ENCODE assay signal across 17 cellular contexts in the genomic region with DNA sequence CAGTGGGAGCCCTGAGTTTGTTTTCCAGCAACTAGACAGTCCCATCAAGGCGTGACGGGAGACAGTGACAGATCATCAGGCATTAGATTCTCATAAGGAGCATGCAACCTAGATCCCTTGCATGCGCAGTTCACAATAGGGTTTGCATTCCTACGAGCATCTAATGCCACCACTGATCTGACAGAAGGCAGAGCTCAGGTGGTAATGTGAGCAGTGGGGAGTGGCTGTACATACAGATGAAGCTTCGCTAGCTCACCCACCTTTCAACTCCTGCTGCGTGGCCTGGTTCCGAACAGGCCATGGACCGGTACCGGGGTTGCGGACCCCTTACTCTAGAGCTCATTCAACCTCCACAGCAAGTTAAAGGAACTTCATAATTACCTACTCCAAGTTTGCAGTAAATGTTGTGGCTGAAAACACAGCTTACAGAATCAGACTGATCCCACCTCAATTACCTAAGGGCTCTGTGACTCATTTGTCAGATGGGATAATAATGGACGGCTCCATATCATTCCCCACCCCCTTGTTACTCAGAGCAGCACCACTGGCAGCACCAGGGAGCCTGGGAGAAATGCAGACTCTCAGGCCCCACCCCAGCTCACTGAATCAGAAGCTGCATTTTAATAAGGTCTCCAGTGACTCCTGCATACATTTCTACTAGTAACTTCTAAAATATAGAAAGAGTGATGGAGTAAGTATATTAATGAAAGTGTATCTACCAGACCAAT. TPM values are rescaled to one million over a fixed set of nuclear protein-coding genes. Genes with fewer than 3 reads are reported as not detected.
DNase-seq lines count a peak whose midpoint lies in the region; ATAC-seq and TF ChIP-seq lines count a peak whose summit lies in the region.
"Had no signal": no experiment of that assay in that cellular context is flagged by ENCODE, and none has a peak within 500 bp of the region (broad histone marks: within the 10 kb centered on the region; RNA-seq: fewer than 3 reads in every experiment).

No MANE protein-coding gene starts in this region.

- POLR2A ChIA-PET in HCT116 (lab: Charles Lee): no interaction called here

- peak; percentile 66 for DNase-seq in A172 (ENCODE audit: low spot score)
- no peak for DNase-seq in HCT116 (ENCODE audit: low read depth, low spot score)
- DNase-seq in RWPE2 (ENCODE audit: low spot score): no peak
- DNase-seq in fibroblast of mammary gland (ENCODE audit: low read depth): peak; percentile 33
- DNase-seq in retina: no peak
- DNase-seq in left colon: no peak
- DNase-seq: DMS153, H7, NCI-H1417 treated with DMSO at 0.1 percent for 48 hours, NCI-H1930, NCI-H774, PC-9 had no signal

- H3K9ac ChIP-seq in HCT116 (ENCODE audit: low read length): no peak overlapping the region

- no TSS peak for BruUV-seq in HCT116 (replicated peaks; lab: Mats Ljungman, UMichigan)

- RAD21 ChIA-PET in HCT116 (lab: Charles Lee; ENCODE audit: low non-redundant PET in 1 of 2, low total read pairs in 2 of 2, uncharacterized antibody in 2 of 2, unreplicated experiment in 2 of 2): no interaction called here

- H4K20me1 ChIP-seq in HCT116 (ENCODE audit: insufficient read depth): no peaks in the 10 kb centered on the region

- H2AFZ ChIP-seq in HCT116 (ENCODE audit: low read depth, low read length, poor library complexity, severe bottlenecking): no peak overlapping the region
- H2AFZ ChIP-seq: PC-9 had no signal

- TF ChIP-seq POLR2A in HCT116 (IDR thresholded peaks at IDR 0.05; ENCODE audit: borderline replicate concordance, extremely low read depth, insufficient read depth, insufficient read length): no peak

- no peak for TF ChIP-seq RAD21 in HCT116 (IDR thresholded peaks at IDR 0.05; ENCODE audit: low read depth)

- no peaks in the 10 kb centered on the region for H3K79me2 ChIP-seq in HCT116 (ENCODE audit: insufficient read depth, low read length)

- peaks cover 0 to 9% of the 10 kb centered on the region in 2 experiments; a peak in 3 of 4 replicates for H3K4me1 ChIP-seq in HCT116 (ENCODE audit: control insufficient read depth in 1 of 2, insufficient read depth in 2 of 2, low read length in 2 of 2)
- H3K4me1 ChIP-seq in RWPE2 (ENCODE audit: insufficient read depth, poor library complexity, severe bottlenecking): no peaks in the 10 kb centered on the region

- H3K27me3 ChIP-seq in HCT116 (ENCODE audit: insufficient read depth, low read length) (no peaks in the 10 kb centered on the region), RWPE2 (ENCODE audit: insufficient read depth, poor library complexity, severe bottlenecking) (no peaks in the 10 kb centered on the region)

- CTCF ChIA-PET in HCT116 (lab: Charles Lee): no interaction called here

- intact Hi-C loops in HCT116 (cut with micrococcal nuclease): no loop called here
- intact Hi-C loops in left colon (cut with DNase I, micrococcal nuclease): no loop called here

- H3K27ac ChIP-seq in HCT116 (ENCODE audit: low read depth, low read length) (no peak overlapping the region), RWPE2 (ENCODE audit: poor library complexity, severe bottlenecking) (no peak overlapping the region)
- H3K27ac ChIP-seq: C4-2B, PC-9, SK-N-MC had no signal

- H3K4me2 ChIP-seq in HCT116 (ENCODE audit: low read length): peak overlapping the region; percentile 18; the same call in 1 of the 2 replicates
- H3K4me2 ChIP-seq: PC-9 had no signal

- TF ChIP-seq CTCF in HCT116 (IDR thresholded peaks at IDR 0.05 in 2 of 3, conservative IDR thresholded peaks at IDR 0.05 in 1 of 3; ENCODE audit: borderline replicate concordance in 1 of 3, insufficient read depth in 1 of 3, low read depth in 2 of 3, low read length in 2 of 3): no peak
- no peak for TF ChIP-seq CTCF in RWPE2 (IDR thresholded peaks at IDR 0.05; ENCODE audit: poor library complexity, severe bottlenecking)
- TF ChIP-seq CTCF in fibroblast of mammary gland (conservative IDR thresholded peaks at IDR 0.05; ENCODE audit: control insufficient read depth, insufficient read depth, low read depth, low read length): no peak

- H3K9me2 ChIP-seq in HCT116 (ENCODE audit: insufficient read depth): no peaks in the 10 kb centered on the region

- H3K9me3 ChIP-seq in HCT116 (ENCODE audit: control insufficient read depth in 1 of 2, insufficient read depth in 1 of 2, low read depth in 1 of 2, low read length in 2 of 2) (no peaks in the 10 kb centered on the region), RWPE2 (ENCODE audit: severe bottlenecking) (no peaks in the 10 kb centered on the region)

- H3K36me3 ChIP-seq in HCT116 (ENCODE audit: control insufficient read depth in 1 of 2, insufficient read depth in 2 of 2, low read length in 2 of 2) (0 out of 4 replicates have a peak, but pooled peaks cover 0 to 5% of the 10 kb centered on the region in 2 experiments), RWPE2 (ENCODE audit: low read depth) (peaks cover 14% of the 10 kb centered on the region)

- ATAC-seq in HCT116 (peak; percentile 49), RWPE2 (ENCODE audit: low read depth) (peak; percentile 76), GM19463 (IDR thresholded peaks at IDR 0.05; ENCODE audit: unreplicated experiment) (no peak), left colon (no peak)
- ATAC-seq: Right ventricle myocardium inferior had no signal

- no peak overlapping the region for H3K4me3 ChIP-seq in HCT116 (replicated peaks in 1 of 2; ENCODE audit: low read depth in 1 of 2, low read length in 2 of 2)
- no peak overlapping the region for H3K4me3 ChIP-seq in RWPE2 (ENCODE audit: severe bottlenecking)
- H3K4me3 ChIP-seq in fibroblast of mammary gland (ENCODE audit: control insufficient read depth, low read depth, low read length): no peak overlapping the region
- H3K4me3 ChIP-seq: PC-9, SK-N-MC had no signal

TF ChIP-seq in HCT116, 20 proteins besides CTCF, POLR2A, EP300 and RAD21:
- TF ChIP-seq EGR1 (IDR thresholded peaks at IDR 0.05; ENCODE audit: low read depth): no peak
- no peak for TF ChIP-seq EZH2 (IDR thresholded peaks at IDR 0.05)
- TF ChIP-seq, protein P1, sequence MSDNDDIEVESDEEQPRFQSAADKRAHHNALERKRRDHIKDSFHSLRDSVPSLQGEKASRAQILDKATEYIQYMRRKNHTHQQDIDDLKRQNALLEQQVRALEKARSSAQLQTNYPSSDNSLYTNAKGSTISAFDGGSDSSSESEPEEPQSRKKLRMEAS (IDR thresholded peaks at IDR 0.05): no peak

RNA-seq across cellular contexts. Expression of a gene that starts 15.7 kb away (rescaled TPM):
- 10.2 and 11.2 TPM in 2 replicates for total RNA-seq in A172 (2014; rRNA removed; shearing (Covaris generic))
- total RNA-seq in HCT116 (2021; ENCODE audit: unreplicated experiment) (9.6 TPM), left colon (10 to 100 TPM; 13.4 to 22.2 TPM)
- polyA plus RNA-seq in HCT116 (2012): 7.8 and 10.9 TPM in 2 replicates

RNA-seq across cellular contexts. Expression of a gene that starts 18.2 kb away (rescaled TPM):
- total RNA-seq in A172 (2014; rRNA removed; shearing (Covaris generic)): 58.7 and 68.1 TPM in 2 replicates
- total RNA-seq in HCT116 (2021; ENCODE audit: unreplicated experiment): 30.9 TPM
- 13.9 and 17.0 TPM in 2 replicates for polyA plus RNA-seq in HCT116 (2012)
- total RNA-seq in left colon: 1 to 10 TPM; 2.6 to 5.9 TPM

RNA-seq across cellular contexts. Expression of a gene that starts 27.4 kb away (rescaled TPM):
- 0.81 and 1.6 TPM in 2 replicates for total RNA-seq in A172 (2014; rRNA removed; shearing (Covaris generic))
- total RNA-seq in HCT116 (2021; ENCODE audit: unreplicated experiment) (4.9 TPM), left colon (1 to 10 TPM; 4.2 to 4.9 TPM)
- 3.9 and 4.9 TPM in 2 replicates for polyA plus RNA-seq in HCT116 (2012)

RNA-seq across cellular contexts. Expression of a gene that starts 30.1 kb away (rescaled TPM):
- 64.0 and 65.7 TPM in 2 replicates for total RNA-seq in A172 (2014; rRNA removed; shearing (Covaris generic))
- total RNA-seq in HCT116 (2021; ENCODE audit: unreplicated experiment) (48.1 TPM), left colon (10 to 100 TPM; 38.5 to 54.1 TPM)
- polyA plus RNA-seq in HCT116 (2012): 27.2 and 28.1 TPM in 2 replicates

RNA-seq across cellular contexts. Expression of a gene that starts 37.6 kb away (rescaled TPM):
- not detected in 2 replicates for total RNA-seq in A172 (2014; rRNA removed; shearing (Covaris generic))
- total RNA-seq in HCT116 (2021; ENCODE audit: unreplicated experiment) (0.22 TPM), left colon (1 to 10 TPM; 3.5 to 3.8 TPM)
- polyA plus RNA-seq in HCT116 (2012): 0.06 and 0.07 TPM in 2 replicates
- total RNA-seq: NCI-H460 had no signal

Comparison
In these comparisons a context has a peak if more than half of its experiments do, and no peak if none do; other contexts are left out.
1. DNase-seq: peak in A172 (single experiment) and fibroblast of mammary gland (single experiment); none in HCT116 (single experiment), RWPE2 (single experiment), retina (single experiment) and left colon (0 of 2).
2. ATAC-seq: peak in HCT116 (single experiment) and RWPE2 (single experiment); none in GM19463 (single experiment) and left colon (single experiment).